In the genomic region with DNA sequence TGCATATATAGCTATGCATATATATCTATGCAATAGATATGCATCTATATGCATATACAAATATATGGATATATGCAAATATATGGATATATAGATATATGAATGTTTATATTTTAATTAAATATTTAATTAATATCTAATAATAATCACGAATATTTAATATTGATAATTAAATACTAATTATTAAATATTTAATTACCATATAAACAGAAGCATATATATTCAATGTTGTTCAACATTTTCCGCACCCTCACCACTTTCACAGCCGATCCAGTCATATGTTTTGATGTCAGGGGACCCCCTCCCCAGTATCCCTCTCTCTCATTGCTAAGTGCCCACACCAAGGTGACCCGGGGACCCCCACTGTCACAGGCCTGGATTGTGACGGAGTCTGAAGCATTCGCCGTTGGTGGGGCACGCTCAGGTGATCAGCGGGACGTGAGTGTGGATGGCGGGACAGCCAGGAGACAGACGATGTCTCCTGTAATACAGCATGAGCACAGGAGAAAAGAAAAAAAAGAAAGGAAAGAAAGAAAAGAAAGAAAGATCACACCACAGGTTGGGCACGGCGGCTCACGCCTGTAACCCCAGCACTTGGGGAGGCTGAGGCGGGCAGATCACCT, we compare ENCODE assay signal across 10 cellular contexts.
"Had no signal": no experiment of that assay in that cellular context is flagged by ENCODE, and none has a peak within 500 bp of the region (broad histone marks: within the 10 kb centered on the region; RNA-seq: fewer than 3 reads in every experiment).

No MANE protein-coding gene starts in this region.

- H3K4me1 ChIP-seq: tibial artery had no signal

- DNase-seq: amygdala, dermis blood vessel endothelial cell, hypothalamus, kidney glomerular epithelial cell, SW 1271, T-helper 9 cell had no signal

- H3K27ac Mint-ChIP-seq: activated naive CD8-positive, alpha-beta T cell had no signal

- H3K36me3 Mint-ChIP-seq: activated naive CD8-positive, alpha-beta T cell; brain had no signal

- ATAC-seq: esophagus mucosa had no signal

- H3K27me3 ChIP-seq: tibial artery had no signal

- H3K27me3 Mint-ChIP-seq: activated naive CD8-positive, alpha-beta T cell had no signal

- H3K4me3 ChIP-seq: tibial artery had no signal

- H3K4me1 Mint-ChIP-seq: brain had no signal

- H3K4me3 Mint-ChIP-seq: activated naive CD8-positive, alpha-beta T cell; brain had no signal

- H3K9me3 ChIP-seq: tibial artery had no signal

- H3K27ac ChIP-seq: tibial artery had no signal

- H3K36me3 ChIP-seq: tibial artery had no signal
